In genomic region chr2:57881998-57882884, GRCh38 we compare ENCODE assay signal across 11 cellular contexts.
DNase-seq lines count a peak whose midpoint lies in the region; ATAC-seq and TF ChIP-seq lines count a peak whose summit lies in the region.
"Had no signal": no experiment of that assay in that cellular context is flagged by ENCODE, and none has a peak within 500 bp of the region (broad histone marks: within the 10 kb centered on the region; RNA-seq: fewer than 3 reads in every experiment).

No MANE protein-coding gene starts in this region.

- POLR2A ChIA-PET in RWPE1 (lab: Yijun Ruan, JAX; ENCODE audit: low non-redundant PET): no interaction called here

- H3K27ac ChIP-seq in RWPE1: no peak overlapping the region
- H3K27ac ChIP-seq in temporal lobe (ENCODE audit: low read depth, low read length): peak overlapping the region; percentile 51
- H3K27ac ChIP-seq: tibial nerve had no signal

- intact Hi-C loops in sciatic nerve (cut with DNase I): no loop called here

- ATAC-seq in HG03457 (IDR thresholded peaks at IDR 0.05; ENCODE audit: unreplicated experiment) (no peak), sciatic nerve (no peak)
- ATAC-seq: activated T-cell treated with anti-CD3 and anti-CD28 coated beads, Interleukin-2, amount 50 U/mL, for 72 hours had no signal

- TF ChIP-seq CTCF in RWPE1 (conservative IDR thresholded peaks at IDR 0.05; ENCODE audit: low read depth) (no peak), fibroblast of villous mesenchyme (IDR thresholded peaks at IDR 0.05; ENCODE audit: insufficient read depth, low read depth, low read length) (no peak)

- peak; percentile 74 for DNase-seq in NCI-H2107 treated with DMSO at 0.1 percent for 48 hours (lab: John Stamatoyannopoulos, UW; ENCODE audit: unreplicated experiment)
- no peak for DNase-seq in NCI-H2107 (lab: John Stamatoyannopoulos, UW)
- peak; percentile 60 for DNase-seq in RWPE1 (ENCODE audit: low spot score)
- DNase-seq in fibroblast of villous mesenchyme (ENCODE audit: low read depth): peak; percentile 51
- no peak for DNase-seq in GDM1 (lab: John Stamatoyannopoulos, UW)
- no peak for DNase-seq in sciatic nerve (ENCODE audit: low spot score)
- DNase-seq: activated T-cell treated with anti-CD3 and anti-CD28 coated beads, Interleukin-2, amount 50 U/mL, for 72 hours had no signal

- CTCF ChIA-PET in RWPE1 (lab: Yijun Ruan, JAX): no interaction called here

- no peak overlapping the region for H3K4me3 ChIP-seq in fibroblast of villous mesenchyme (ENCODE audit: low read depth, low read length)
- H3K4me3 ChIP-seq: lung, tibial nerve had no signal

Comparison
In these comparisons a context has a peak if more than half of its experiments do, and no peak if none do; other contexts are left out.
1. DNase-seq: peak in NCI-H2107 treated with DMSO at 0.1 percent for 48 hours (single experiment), RWPE1 (single experiment) and fibroblast of villous mesenchyme (single experiment); none in NCI-H2107 (single experiment), GDM1 (single experiment) and sciatic nerve (single experiment).